ENCODE assay signal across 22 cellular contexts in the genomic region with DNA sequence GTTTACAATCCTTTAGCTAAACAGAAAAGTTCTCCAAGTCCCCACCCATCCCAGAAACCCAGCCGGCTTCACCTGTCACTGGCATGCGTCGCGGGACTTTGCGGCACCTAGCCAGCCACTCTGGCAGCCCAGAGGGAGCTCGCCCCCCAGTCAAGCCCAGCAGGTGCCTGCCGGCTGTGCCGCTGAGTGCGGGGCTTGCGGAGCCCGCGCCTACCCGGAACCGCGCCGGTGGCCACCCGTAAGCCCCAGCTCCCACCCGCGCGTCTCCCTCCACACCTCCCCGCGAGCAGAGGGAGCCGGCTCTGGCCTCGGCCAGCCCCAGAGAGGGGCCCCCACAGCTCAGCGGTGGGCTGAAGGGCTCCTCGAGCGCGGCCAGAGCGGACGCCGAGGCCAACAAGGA.
DNase-seq lines count a peak whose midpoint lies in the region; ATAC-seq and TF ChIP-seq lines count a peak whose summit lies in the region.
"Had no signal": no experiment of that assay in that cellular context is flagged by ENCODE, and none has a peak within 500 bp of the region (broad histone marks: within the 10 kb centered on the region; RNA-seq: fewer than 3 reads in every experiment).

No MANE protein-coding gene starts in this region.

- intact Hi-C loops in testis (cut with DNase I; ENCODE audit: low total_unique reads), result no loop called here

- peaks cover 11% of the 10 kb centered on the region for H3K27me3 Mint-ChIP-seq in stimulated activated naive CD8-positive, alpha-beta T cell treated with anti-CD3 and anti-CD28 coated beads, Interleukin-15, amount 100 ng/mL, for 72 hours
- peaks cover 30% of the 10 kb centered on the region for H3K27me3 Mint-ChIP-seq in mesothelial cell of epicardium (ENCODE audit: low read depth)
- H3K27me3 Mint-ChIP-seq: CD8-positive, alpha-beta memory T cell had no signal

- DNase-seq in activated gamma-delta T cell (lab: John Stamatoyannopoulos, UW) (peak; percentile 6), activated gamma-delta T cell treated with Interleukin-2 at 50 U/mL for 16 hours (no peak), testis (peak; percentile 57), mesothelial cell of epicardium (ENCODE audit: low spot score in 2 of 2, unreplicated experiment in 2 of 2) (no peak), OCI-M1 (lab: John Stamatoyannopoulos, UW) (no peak)
- DNase-seq in stimulated activated naive CD8-positive, alpha-beta T cell treated with anti-CD3 and anti-CD28 coated beads, Interleukin-15, amount 100 ng/mL, for 72 hours, result no peak
- DNase-seq in stimulated activated naive CD8-positive, alpha-beta T cell treated with anti-CD3 and anti-CD28 coated beads, Interleukin-15, Interleukin-2, amounts not matched to agents 100 U/mL and 50 U/mL, for 24 hours, result no peak
- DNase-seq: AML-193; BE2C; CD4-positive, alpha-beta T cell; CD8-positive, alpha-beta memory T cell; DMS 273 treated with DMSO at 0.1 percent for 48 hours; DMS79; EL; GDM1; H9 had no signal

- TF ChIP-seq POLR2A in testis (IDR thresholded peaks at IDR 0.05), result no peak

- TF ChIP-seq CTCF in testis (IDR thresholded peaks at IDR 0.05) (no peak), mesothelial cell of epicardium (IDR thresholded peaks at IDR 0.05; ENCODE audit: unreplicated experiment) (no peak)

- peak; percentile 49 for ATAC-seq in stimulated activated naive CD8-positive, alpha-beta T cell treated with anti-CD3 and anti-CD28 coated beads, Interleukin-15, amount 100 ng/mL, for 72 hours
- no peak for ATAC-seq in stimulated activated naive CD8-positive, alpha-beta T cell treated with anti-CD3 and anti-CD28 coated beads, Interleukin-15, Interleukin-2, amounts not matched to agents 100 U/mL and 50 U/mL, for 24 hours
- ATAC-seq: GM12878, GM23338, HCT116 had no signal

- no peak overlapping the region for H3K27ac ChIP-seq in testis
- H3K27ac ChIP-seq: 22Rv1; BLaER1 treated with 17β-estradiol and CSF1 and Interleukin-3, amounts not matched to agents 10 nM and 100 nM had no signal

- peak overlapping the region; percentile 40 to 45 for H3K4me3 ChIP-seq in testis
- H3K4me3 ChIP-seq: BLaER1 treated with 17β-estradiol and CSF1 and Interleukin-3, amounts not matched to agents 10 nM and 100 nM; GM12878; GM23338 had no signal

- H3K9me3 ChIP-seq in testis, result no peaks in the 10 kb centered on the region
- H3K9me3 ChIP-seq: BE2C had no signal

- H3K4me1 Mint-ChIP-seq in stimulated activated naive CD8-positive, alpha-beta T cell treated with anti-CD3 and anti-CD28 coated beads, Interleukin-15, amount 100 ng/mL, for 72 hours, result no peaks in the 10 kb centered on the region
- H3K4me1 Mint-ChIP-seq in mesothelial cell of epicardium, result peaks cover 4% of the 10 kb centered on the region
- H3K4me1 Mint-ChIP-seq: CD14-positive monocyte; CD8-positive, alpha-beta memory T cell had no signal

- H3K4me1 ChIP-seq in testis, result no peaks in the 10 kb centered on the region
- H3K4me1 ChIP-seq: BLaER1 treated with 17β-estradiol and CSF1 and Interleukin-3, amounts not matched to agents 10 nM and 100 nM had no signal

- no peak overlapping the region for H3K27ac Mint-ChIP-seq in stimulated activated naive CD8-positive, alpha-beta T cell treated with anti-CD3 and anti-CD28 coated beads, Interleukin-15, amount 100 ng/mL, for 72 hours
- H3K27ac Mint-ChIP-seq in mesothelial cell of epicardium, result no peak overlapping the region
- H3K27ac Mint-ChIP-seq: CD14-positive monocyte; CD4-positive, alpha-beta T cell; CD8-positive, alpha-beta memory T cell; GM23338; H9 had no signal

- H3K4me3 Mint-ChIP-seq in stimulated activated naive CD8-positive, alpha-beta T cell treated with anti-CD3 and anti-CD28 coated beads, Interleukin-15, amount 100 ng/mL, for 72 hours, result no peak overlapping the region
- H3K4me3 Mint-ChIP-seq in mesothelial cell of epicardium, result no peak overlapping the region
- H3K4me3 Mint-ChIP-seq: CD14-positive monocyte; CD4-positive, alpha-beta T cell; CD8-positive, alpha-beta memory T cell; GM23338; H9 had no signal

- H3K27me3 ChIP-seq in testis, result no peaks in the 10 kb centered on the region
- H3K27me3 ChIP-seq: BE2C; BLaER1 treated with 17β-estradiol and CSF1 and Interleukin-3, amounts not matched to agents 10 nM and 100 nM had no signal

- 88% methylated on average over 16 of the region's 31 CpGs; no CpG with 5 or more reads in 1 of the 2 donors for WGBS in testis, 2 donors

- H3K9me3 Mint-ChIP-seq in stimulated activated naive CD8-positive, alpha-beta T cell treated with anti-CD3 and anti-CD28 coated beads, Interleukin-15, amount 100 ng/mL, for 72 hours, result peaks cover 0 to 7% of the 10 kb centered on the region in 2 donors
- H3K9me3 Mint-ChIP-seq in mesothelial cell of epicardium, result peaks cover 18% of the 10 kb centered on the region
- H3K9me3 Mint-ChIP-seq: CD14-positive monocyte; CD4-positive, alpha-beta T cell had no signal

- no peaks in the 10 kb centered on the region for H3K36me3 ChIP-seq in testis (ENCODE audit: low read depth, missing control alignments)
- H3K36me3 ChIP-seq: BE2C; BLaER1 treated with 17β-estradiol and CSF1 and Interleukin-3, amounts not matched to agents 10 nM and 100 nM had no signal

- H3K36me3 Mint-ChIP-seq in mesothelial cell of epicardium, result no peaks in the 10 kb centered on the region
- H3K36me3 Mint-ChIP-seq: CD14-positive monocyte; CD8-positive, alpha-beta memory T cell had no signal

Comparison
In these comparisons a context has a peak if more than half of its experiments do, and no peak if none do; other contexts are left out.
1. DNase-seq: peak in activated gamma-delta T cell (single experiment) and testis (single experiment); none in activated gamma-delta T cell treated with Interleukin-2 at 50 U/mL for 16 hours (single experiment), stimulated activated naive CD8-positive, alpha-beta T cell treated with anti-CD3 and anti-CD28 coated beads, Interleukin-15, amount 100 ng/mL, for 72 hours (0 of 2), stimulated activated naive CD8-positive, alpha-beta T cell treated with anti-CD3 and anti-CD28 coated beads, Interleukin-15, Interleukin-2, amounts not matched to agents 100 U/mL and 50 U/mL, for 24 hours (single experiment), mesothelial cell of epicardium (0 of 2) and OCI-M1 (single experiment).